In genomic region chr3:113628788-113629187, GRCh38 we compare ENCODE assay signal across 23 cellular contexts.
"Had no signal": no experiment of that assay in that cellular context is flagged by ENCODE, and none has a peak within 500 bp of the region (broad histone marks: within the 10 kb centered on the region; RNA-seq: fewer than 3 reads in every experiment).

No MANE protein-coding gene starts in this region.

- DNase-seq: effector memory CD4-positive, alpha-beta T cell; gastrocnemius medialis; heart right ventricle; hypothalamus; islet precursor cell; mammary epithelial cell; mucosa of descending colon; naive thymus-derived CD8-positive, alpha-beta T cell; posterior cingulate gyrus; stimulated activated CD4-positive, alpha-beta T cell treated with anti-CD3 and anti-CD28 coated beads, Interleukin-15, amount 100 ng/mL, for 24 hours; stimulated activated CD4-positive, alpha-beta T cell treated with anti-CD3 and anti-CD28 coated beads, Interleukin-1b, Interleukin-23, amount 100 ng/mL, for 48 hours; stimulated activated CD4-positive, alpha-beta T cell treated with anti-CD3 and anti-CD28 coated beads, Interleukin-4, amount 100 ng/mL, for 24 hours; stimulated activated naive CD4-positive, alpha-beta T cell treated with Interleukin-2 at 50 U/mL for 16 hours; thyroid gland had no signal

- H3K36me3 Mint-ChIP-seq: type B pancreatic cell had no signal

- H3K9me3 Mint-ChIP-seq: naive thymus-derived CD8-positive, alpha-beta T cell; type B pancreatic cell had no signal

- H3K27me3 Mint-ChIP-seq: naive thymus-derived CD8-positive, alpha-beta T cell had no signal

- H3K27ac ChIP-seq: epithelial cell of prostate, heart right ventricle, neutrophil, right atrium auricular region, suprapubic skin, thyroid gland had no signal

- ATAC-seq: gastrocnemius medialis; heart right ventricle; left lobe of liver; naive thymus-derived CD8-positive, alpha-beta T cell had no signal

- H3K4me3 ChIP-seq: esophagus muscularis mucosa, gastrocnemius medialis, heart right ventricle, mucosa of descending colon, right atrium auricular region, suprapubic skin, thyroid gland had no signal

- H3K9me3 ChIP-seq: esophagus muscularis mucosa, gastrocnemius medialis, heart right ventricle, mucosa of descending colon, neutrophil, right atrium auricular region, suprapubic skin, thyroid gland had no signal

- FAIRE-seq: endometrium, urothelium cell line had no signal

- H3K27ac Mint-ChIP-seq: type B pancreatic cell had no signal

- H3K36me3 ChIP-seq: esophagus muscularis mucosa, gastrocnemius medialis, heart right ventricle, neutrophil, right atrium auricular region, suprapubic skin, thyroid gland had no signal

- H3K4me3 Mint-ChIP-seq: naive thymus-derived CD8-positive, alpha-beta T cell; type B pancreatic cell had no signal

- H3K4me1 ChIP-seq: right atrium auricular region, suprapubic skin had no signal

- H3K27me3 ChIP-seq: esophagus muscularis mucosa, gastrocnemius medialis, heart right ventricle, neutrophil, right atrium auricular region, suprapubic skin, thyroid gland had no signal
